Comparison of ENCODE assay signal across 1 cellular context in genomic region chr12:124399622-124400021, GRCh38.
TF ChIP-seq lines count a peak whose summit lies in the region.

No MANE protein-coding gene starts in this region.

TF ChIP-seq in WTC11, 78 proteins besides CTCF, POLR2A, EP300 and RAD21 (continued from another document):
- TF ChIP-seq PRDM15 (CRISPR knock-in tag; IDR thresholded peaks at IDR 0.05), result no peak
- TF ChIP-seq, protein P1, sequence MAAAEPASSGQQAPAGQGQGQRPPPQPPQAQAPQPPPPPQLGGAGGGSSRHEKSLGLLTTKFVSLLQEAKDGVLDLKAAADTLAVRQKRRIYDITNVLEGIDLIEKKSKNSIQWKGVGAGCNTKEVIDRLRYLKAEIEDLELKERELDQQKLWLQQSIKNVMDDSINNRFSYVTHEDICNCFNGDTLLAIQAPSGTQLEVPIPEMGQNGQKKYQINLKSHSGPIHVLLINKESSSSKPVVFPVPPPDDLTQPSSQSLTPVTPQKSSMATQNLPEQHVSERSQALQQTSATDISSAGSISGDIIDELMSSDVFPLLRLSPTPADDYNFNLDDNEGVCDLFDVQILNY (CRISPR knock-in tag; IDR thresholded peaks at IDR 0.05), result no peak
- TF ChIP-seq E2F1 (CRISPR knock-in tag; IDR thresholded peaks at IDR 0.05), result no peak
- no peak for TF ChIP-seq FOXP4 (CRISPR knock-in tag; IDR thresholded peaks at IDR 0.05)
